ENCODE assay signal across 13 cellular contexts in the genomic region with DNA sequence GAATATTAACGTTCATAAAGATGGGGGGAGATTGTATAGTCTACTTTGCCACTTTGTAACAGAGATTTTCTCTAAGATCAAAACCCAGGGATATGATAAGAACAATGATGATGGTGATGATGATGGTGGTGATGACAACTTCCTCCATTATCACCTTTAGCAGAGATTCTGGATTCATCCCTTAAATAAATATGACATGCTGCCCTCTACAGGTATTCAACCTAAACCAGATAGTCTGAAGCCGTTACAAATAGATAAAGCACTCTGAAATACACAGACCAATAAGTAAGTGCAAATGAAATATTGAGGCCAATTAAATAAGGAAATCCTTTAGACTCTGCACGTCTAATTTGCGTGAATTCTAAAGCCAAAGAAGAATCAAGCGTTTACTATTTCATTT.
DNase-seq lines count a peak whose midpoint lies in the region; FAIRE-seq and TF ChIP-seq lines count a peak whose summit lies in the region.
"Had no signal": no experiment of that assay in that cellular context is flagged by ENCODE, and none has a peak within 500 bp of the region (broad histone marks: within the 10 kb centered on the region; RNA-seq: fewer than 3 reads in every experiment).

No MANE protein-coding gene starts in this region.

- 0 out of 2 replicates have a peak overlapping the region, but pooled peaks have one; percentile 38 for H3K4me2 ChIP-seq in SK-N-SH

- no peaks in the 10 kb centered on the region for H3K36me3 ChIP-seq in SK-N-SH (replicated peaks in 1 of 2; ENCODE audit: control insufficient read depth in 1 of 2, insufficient read depth in 2 of 2, low read length in 1 of 2)
- H3K36me3 ChIP-seq in liver (ENCODE audit: control insufficient read depth in 4 of 4, insufficient read depth in 3 of 4, low read depth in 1 of 4, low read length in 3 of 4) = no peaks in the 10 kb centered on the region
- H3K36me3 ChIP-seq in effector memory CD4-positive, alpha-beta T cell (ENCODE audit: control insufficient read depth, insufficient read depth, low read length) = no peaks in the 10 kb centered on the region
- H3K36me3 ChIP-seq: Peyer's patch had no signal

- no peaks in the 10 kb centered on the region for H3K27me3 ChIP-seq in SK-N-SH (ENCODE audit: insufficient read depth)
- peaks cover 0 to 5% (median 0%) of the 10 kb centered on the region in 4 donors for H3K27me3 ChIP-seq in liver (ENCODE audit: control insufficient read depth in 4 of 4, insufficient read depth in 4 of 4, low read length in 3 of 4)
- H3K27me3 ChIP-seq in effector memory CD4-positive, alpha-beta T cell (replicated peaks; ENCODE audit: control insufficient read depth, insufficient read depth, low read length, poor library complexity, severe bottlenecking) = no peaks in the 10 kb centered on the region
- H3K27me3 ChIP-seq: Peyer's patch had no signal

- H3K9me2 ChIP-seq in SK-N-SH = no peaks in the 10 kb centered on the region

- TF ChIP-seq POLR2A in erythroblast (IDR thresholded peaks at IDR 0.05; ENCODE audit: low read length) = no peak

- no peaks in the 10 kb centered on the region for H4K20me1 ChIP-seq in SK-N-SH (ENCODE audit: insufficient read depth)

- TF ChIP-seq EP300 in SK-N-SH (IDR thresholded peaks at IDR 0.05; ENCODE audit: borderline replicate concordance in 1 of 2, low read depth in 1 of 2, low read length in 1 of 2) = no peak

- no peaks in the 10 kb centered on the region for H3F3A ChIP-seq in SK-N-SH (replicated peaks; ENCODE audit: insufficient read depth)

- no peak for FAIRE-seq in D721Med (lab: Jason Lieb, UNC)
- FAIRE-seq: colon had no signal

- H3K9me3 ChIP-seq in SK-N-SH = no peaks in the 10 kb centered on the region
- no peaks in the 10 kb centered on the region for H3K9me3 ChIP-seq in liver (ENCODE audit: control insufficient read depth in 4 of 4, low read length in 3 of 4)
- no peaks in the 10 kb centered on the region for H3K9me3 ChIP-seq in effector memory CD4-positive, alpha-beta T cell (ENCODE audit: control insufficient read depth, low read length)
- H3K9me3 ChIP-seq: Peyer's patch had no signal

- H3K27ac ChIP-seq in SK-N-SH (ENCODE audit: low read depth in 2 of 2, low read length in 1 of 2) (peak overlapping the region in 1 of 2 experiments; percentile 12; a peak in 1 of 4 replicates), liver (ENCODE audit: low read depth in 1 of 2, low read length in 2 of 2) (no peak overlapping the region)
- no peak overlapping the region for H3K27ac ChIP-seq in effector memory CD4-positive, alpha-beta T cell (ENCODE audit: insufficient read depth, low read length, poor library complexity, severe bottlenecking)
- H3K27ac ChIP-seq: HL-60, skin epidermis had no signal

- H3K4me1 ChIP-seq in SK-N-SH (ENCODE audit: control insufficient read depth in 1 of 2, insufficient read depth in 2 of 2, low read depth in 1 of 2, low read length in 1 of 2) (peaks cover 0 to 12% of the 10 kb centered on the region in 2 experiments; a peak in 2 of 4 replicates), liver (ENCODE audit: control insufficient read depth in 4 of 4, insufficient read depth in 4 of 4, low read length in 3 of 4) (no peaks in the 10 kb centered on the region)
- H3K4me1 ChIP-seq in effector memory CD4-positive, alpha-beta T cell (ENCODE audit: control insufficient read depth, insufficient read depth, low read length, poor library complexity, severe bottlenecking) = no peaks in the 10 kb centered on the region

- WGBS in SK-N-SH (ENCODE audit: low lambda C conversion rate) = 73% methylated on average over 5 of the region's 5 CpGs
- 47% methylated on average over 5 of the region's 5 CpGs for WGBS in liver

- no peak overlapping the region for H3K4me3 ChIP-seq in SK-N-SH (ENCODE audit: low read depth in 2 of 2, low read length in 1 of 2)
- no peak overlapping the region for H3K4me3 ChIP-seq in liver (ENCODE audit: low read depth in 1 of 3, low read length in 3 of 3)
- H3K4me3 ChIP-seq in effector memory CD4-positive, alpha-beta T cell (ENCODE audit: insufficient read depth, low read depth, low read length, poor library complexity, severe bottlenecking) = no peak overlapping the region
- H3K4me3 ChIP-seq: Peyer's patch, skin epidermis had no signal

- DNase-seq in D721Med (ENCODE audit: insufficient read length, low spot score) (no peak), HT-29 (ENCODE audit: low spot score) (peak; percentile 39), SK-N-SH (peak; percentile 11), 8988T (no peak), NCI-H187 (lab: John Stamatoyannopoulos, UW) (no peak), erythroblast (lab: John Stamatoyannopoulos, UW) (no peak)
- no peak for DNase-seq in effector memory CD4-positive, alpha-beta T cell
- DNase-seq: DMS79, Peyer's patch had no signal

- no peak overlapping the region for H2AFZ ChIP-seq in SK-N-SH (ENCODE audit: low read depth)

- POLR2A ChIA-PET in SK-N-SH (lab: Yijun Ruan, JAX) = no interaction called here

- CTCF ChIA-PET in SK-N-SH (lab: Yijun Ruan, JAX) = interaction anchor here (1.0 to 3.5 kb wide), 8 partner anchors 9 to 327 kb away, joined by 3 to 24 read pairs (median 5); no protein-coding TSS in a partner anchor

- H3K9ac ChIP-seq in SK-N-SH (no peak overlapping the region), liver (ENCODE audit: low read depth in 1 of 2, low read length in 2 of 2) (no peak overlapping the region)

- TF ChIP-seq RAD21 in SK-N-SH (IDR thresholded peaks at IDR 0.05; ENCODE audit: low read length) = peak; percentile 83
- TF ChIP-seq RAD21 in liver (IDR thresholded peaks at IDR 0.05) = peak; percentile 41 to 59

- no peaks in the 10 kb centered on the region for H3K79me2 ChIP-seq in SK-N-SH (ENCODE audit: insufficient read depth)

- peak; percentile 48 for TF ChIP-seq CTCF in D721Med (IDR thresholded peaks at IDR 0.05; ENCODE audit: insufficient read depth, missing control alignments)
- TF ChIP-seq CTCF in SK-N-SH (IDR thresholded peaks at IDR 0.05) = peak; percentile 24
- peak; percentile 24 for TF ChIP-seq CTCF in liver (IDR thresholded peaks at IDR 0.05; ENCODE audit: low read depth, low read length, missing input control)

TF ChIP-seq in SK-N-SH, 30 proteins besides CTCF, POLR2A, EP300 and RAD21 (continues in another document):
- TF ChIP-seq MAX (IDR thresholded peaks at IDR 0.05; ENCODE audit: low read depth) (no peak), SMC3 (IDR thresholded peaks at IDR 0.05; ENCODE audit: low read depth, low read length) (peak; percentile 56)

TF ChIP-seq in liver, 16 proteins besides CTCF, POLR2A, EP300 and RAD21:
- TF ChIP-seq JUND (IDR thresholded peaks at IDR 0.05) (no peak), YY1 (IDR thresholded peaks at IDR 0.05) (no peak), FOXA2 (IDR thresholded peaks at IDR 0.05) (peak; percentile 49)
- TF ChIP-seq, protein P1, sequence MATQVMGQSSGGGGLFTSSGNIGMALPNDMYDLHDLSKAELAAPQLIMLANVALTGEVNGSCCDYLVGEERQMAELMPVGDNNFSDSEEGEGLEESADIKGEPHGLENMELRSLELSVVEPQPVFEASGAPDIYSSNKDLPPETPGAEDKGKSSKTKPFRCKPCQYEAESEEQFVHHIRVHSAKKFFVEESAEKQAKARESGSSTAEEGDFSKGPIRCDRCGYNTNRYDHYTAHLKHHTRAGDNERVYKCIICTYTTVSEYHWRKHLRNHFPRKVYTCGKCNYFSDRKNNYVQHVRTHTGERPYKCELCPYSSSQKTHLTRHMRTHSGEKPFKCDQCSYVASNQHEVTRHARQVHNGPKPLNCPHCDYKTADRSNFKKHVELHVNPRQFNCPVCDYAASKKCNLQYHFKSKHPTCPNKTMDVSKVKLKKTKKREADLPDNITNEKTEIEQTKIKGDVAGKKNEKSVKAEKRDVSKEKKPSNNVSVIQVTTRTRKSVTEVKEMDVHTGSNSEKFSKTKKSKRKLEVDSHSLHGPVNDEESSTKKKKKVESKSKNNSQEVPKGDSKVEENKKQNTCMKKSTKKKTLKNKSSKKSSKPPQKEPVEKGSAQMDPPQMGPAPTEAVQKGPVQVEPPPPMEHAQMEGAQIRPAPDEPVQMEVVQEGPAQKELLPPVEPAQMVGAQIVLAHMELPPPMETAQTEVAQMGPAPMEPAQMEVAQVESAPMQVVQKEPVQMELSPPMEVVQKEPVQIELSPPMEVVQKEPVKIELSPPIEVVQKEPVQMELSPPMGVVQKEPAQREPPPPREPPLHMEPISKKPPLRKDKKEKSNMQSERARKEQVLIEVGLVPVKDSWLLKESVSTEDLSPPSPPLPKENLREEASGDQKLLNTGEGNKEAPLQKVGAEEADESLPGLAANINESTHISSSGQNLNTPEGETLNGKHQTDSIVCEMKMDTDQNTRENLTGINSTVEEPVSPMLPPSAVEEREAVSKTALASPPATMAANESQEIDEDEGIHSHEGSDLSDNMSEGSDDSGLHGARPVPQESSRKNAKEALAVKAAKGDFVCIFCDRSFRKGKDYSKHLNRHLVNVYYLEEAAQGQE (IDR thresholded peaks at IDR 0.05) = no peak

Comparison
In these comparisons a context has a peak if more than half of its experiments do, and no peak if none do; other contexts are left out.
1. DNase-seq: peak in HT-29 (single experiment) and SK-N-SH (single experiment); none in D721Med (single experiment), 8988T (single experiment), effector memory CD4-positive, alpha-beta T cell (0 of 3), NCI-H187 (0 of 2) and erythroblast (0 of 2).
2. Peak in every context shown above with its lines, with median percentiles within 50 percentile points of each other: CTCF ChIP-seq.